Comparison of ENCODE assay signal across 8 cellular contexts in the genomic region with DNA sequence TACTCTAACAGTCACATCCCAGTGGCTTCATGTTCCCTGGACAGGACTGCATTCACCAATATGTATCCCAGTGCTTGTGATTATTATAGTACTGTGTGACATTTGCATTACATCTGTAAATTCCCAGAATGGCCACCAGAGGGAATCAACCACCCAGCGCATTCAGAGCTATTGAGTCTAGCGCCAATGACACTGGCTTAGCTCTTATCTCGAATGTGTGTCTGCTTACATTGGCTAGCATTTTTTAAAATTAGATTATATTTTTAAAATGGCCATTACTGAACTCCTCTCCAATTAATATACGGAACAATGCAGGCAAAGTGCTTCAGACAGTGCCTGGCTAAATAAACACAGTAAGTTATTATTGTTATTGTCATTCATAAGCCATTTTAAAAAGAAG. TPM values are rescaled to one million over a fixed set of nuclear protein-coding genes. Genes with fewer than 3 reads are reported as not detected.
A peak's percentile ranks its signal among the peaks of the same experiment; 100 is the strongest.
DNase-seq lines count a peak whose midpoint lies in the region; ATAC-seq and TF ChIP-seq lines count a peak whose summit lies in the region.

No MANE protein-coding gene starts in this region.

- H3K36me3 Mint-ChIP-seq in chondrocyte (ENCODE audit: low read depth), result no peaks in the 10 kb centered on the region
- no peaks in the 10 kb centered on the region for H3K36me3 Mint-ChIP-seq in stimulated activated memory B cell treated with anti-CD40 and anti-IgM and Interleukin-4, amounts not matched to agents 10 μg/mL and 1 μg/mL and 100 μg/mL, for 72 hours

- no peak overlapping the region for H3K9ac ChIP-seq in SK-N-MC (ENCODE audit: insufficient read length)

- peaks cover 12% of the 10 kb centered on the region for H3K4me1 Mint-ChIP-seq in chondrocyte (ENCODE audit: low read depth)
- H3K4me1 Mint-ChIP-seq in stimulated activated memory B cell treated with anti-CD40 and anti-IgM and Interleukin-4, amounts not matched to agents 10 μg/mL and 1 μg/mL and 100 μg/mL, for 72 hours, result peaks cover 11% of the 10 kb centered on the region

- DNase-seq in stimulated activated CD4-positive, alpha-beta T cell treated with anti-CD3 and anti-CD28 coated beads, Interleukin-12 subunit alpha, Interleukin-12 subunit beta, amount 100 ng/mL, for 4 hours, result peak; percentile 9
- no peak for DNase-seq in stimulated activated CD4-positive, alpha-beta T cell treated with anti-CD3 and anti-CD28 coated beads, Interleukin-4, amount 100 ng/mL, for 1 hour
- DNase-seq in HFF-Myc (ENCODE audit: extremely low read depth, low read depth) (peak; percentile 47), NCI-H1048 (lab: John Stamatoyannopoulos, UW) (peak; percentile 25), SK-N-MC (ENCODE audit: low read depth, low spot score) (no peak), chondrocyte (ENCODE audit: low spot score) (no peak), left lobe of liver (ENCODE audit: low spot score) (peak; percentile 52)

- no peak overlapping the region for H3K4me3 Mint-ChIP-seq in chondrocyte (ENCODE audit: unreplicated experiment)
- no peak overlapping the region for H3K4me3 Mint-ChIP-seq in stimulated activated memory B cell treated with anti-CD40 and anti-IgM and Interleukin-4, amounts not matched to agents 10 μg/mL and 1 μg/mL and 100 μg/mL, for 72 hours

- H3K36me3 ChIP-seq in SK-N-MC (ENCODE audit: insufficient read depth, low read length), result no peaks in the 10 kb centered on the region

- H3K9me3 Mint-ChIP-seq in chondrocyte (ENCODE audit: low read depth), result no peaks in the 10 kb centered on the region
- H3K9me3 Mint-ChIP-seq in stimulated activated memory B cell treated with anti-CD40 and anti-IgM and Interleukin-4, amounts not matched to agents 10 μg/mL and 1 μg/mL and 100 μg/mL, for 72 hours, result no peaks in the 10 kb centered on the region

- H3K9me3 ChIP-seq in SK-N-MC (ENCODE audit: low read depth, low read length), result no peaks in the 10 kb centered on the region

- peak; percentile 76 for TF ChIP-seq CTCF in HFF-Myc (IDR thresholded peaks at IDR 0.05; ENCODE audit: low read depth, low read length, missing control alignments)
- TF ChIP-seq CTCF in chondrocyte (IDR thresholded peaks at IDR 0.05), result peak; percentile 83

- H3K4me3 ChIP-seq in HFF-Myc (replicated peaks; ENCODE audit: low read depth, low read length) (no peak overlapping the region), SK-N-MC (peak overlapping the region; percentile 42)

- H3K27ac ChIP-seq in SK-N-MC, result peak overlapping the region; percentile 52

- H3K27ac Mint-ChIP-seq in chondrocyte (ENCODE audit: unreplicated experiment), result no peak overlapping the region
- no peak overlapping the region for H3K27ac Mint-ChIP-seq in stimulated activated memory B cell treated with anti-CD40 and anti-IgM and Interleukin-4, amounts not matched to agents 10 μg/mL and 1 μg/mL and 100 μg/mL, for 72 hours

- peaks cover 9% of the 10 kb centered on the region for H3K27me3 Mint-ChIP-seq in chondrocyte (ENCODE audit: low read depth)
- H3K27me3 Mint-ChIP-seq in stimulated activated memory B cell treated with anti-CD40 and anti-IgM and Interleukin-4, amounts not matched to agents 10 μg/mL and 1 μg/mL and 100 μg/mL, for 72 hours, result no peaks in the 10 kb centered on the region

- ATAC-seq in left lobe of liver, result peak; percentile 98
- ATAC-seq in stimulated activated memory B cell treated with anti-CD40 and anti-IgM and Interleukin-4, amounts not matched to agents 10 μg/mL and 1 μg/mL and 100 μg/mL, for 72 hours, result peak; percentile 77

RNA-seq across cellular contexts. Expression of a gene that starts 36.3 kb away (rescaled TPM):
- 0.92 to 1.7 TPM (median 0.92 TPM) in 3 replicates for total RNA-seq in chondrocyte
- total RNA-seq in left lobe of liver, result 0.18 TPM

Comparison
In these comparisons a context has a peak if more than half of its experiments do, and no peak if none do; other contexts are left out.
1. DNase-seq: peak in stimulated activated CD4-positive, alpha-beta T cell treated with anti-CD3 and anti-CD28 coated beads, Interleukin-12 subunit alpha, Interleukin-12 subunit beta, amount 100 ng/mL, for 4 hours (single experiment), HFF-Myc (single experiment), NCI-H1048 (single experiment) and left lobe of liver (single experiment); none in stimulated activated CD4-positive, alpha-beta T cell treated with anti-CD3 and anti-CD28 coated beads, Interleukin-4, amount 100 ng/mL, for 1 hour (single experiment), SK-N-MC (single experiment) and chondrocyte (single experiment).